ENCODE assay signal across 20 cellular contexts in genomic region chr2:227513113-227513512, GRCh38. TPM values are rescaled to one million over a fixed set of nuclear protein-coding genes. Genes with fewer than 3 reads are reported as not detected.
DNase-seq lines count a peak whose midpoint lies in the region; ATAC-seq, FAIRE-seq and TF ChIP-seq lines count a peak whose summit lies in the region.
"Had no signal": no experiment of that assay in that cellular context is flagged by ENCODE, and none has a peak within 500 bp of the region (broad histone marks: within the 10 kb centered on the region; RNA-seq: fewer than 3 reads in every experiment).

No MANE protein-coding gene starts in this region.

- DNase-seq in activated naive CD4-positive, alpha-beta T cell treated with anti-CD3 and anti-CD28 coated beads for 36 hours: no peak
- DNase-seq in activated naive CD4-positive, alpha-beta T cell (lab: John Stamatoyannopoulos, UW): no peak
- peak in 2 of 4 experiments; percentile 23 to 30 for DNase-seq in K562 (ENCODE audit: extremely low read depth in 1 of 4, low spot score in 3 of 4)
- no peak for DNase-seq in left ventricle myocardium superior
- DNase-seq in pons (ENCODE audit: low spot score): peak; percentile 68
- DNase-seq in HEK293T (ENCODE audit: extremely low spot score): no peak
- DNase-seq in activated CD4-positive, CD25-positive, alpha-beta regulatory T cell (lab: John Stamatoyannopoulos, UW): no peak
- DNase-seq: activated CD4-positive, alpha-beta memory T cell treated with anti-CD3 and anti-CD28 coated beads for 36 hours; activated T-cell treated with anti-CD3 and anti-CD28 coated beads, Interleukin-2, amount 50 U/mL, for 4 hours; CD4-positive, alpha-beta memory T cell; effector memory CD8-positive, alpha-beta T cell; EL; left cardiac atrium; NCI-H1930; NCI-H446 treated with DMSO at 0.1 percent for 48 hours; posterior cingulate gyrus; T-helper 1 cell had no signal

- H3K27ac Mint-ChIP-seq in activated naive CD4-positive, alpha-beta T cell treated with anti-CD3 and anti-CD28 coated beads for 36 hours: peak overlapping the region; percentile 0
- H3K27ac Mint-ChIP-seq: activated CD4-positive, alpha-beta memory T cell treated with anti-CD3 and anti-CD28 coated beads for 36 hours; effector memory CD8-positive, alpha-beta T cell; type B pancreatic cell had no signal

- no peaks in the 10 kb centered on the region for H3K27me3 ChIP-seq in K562 (ENCODE audit: control insufficient read depth in 2 of 2, insufficient read depth in 2 of 2, low read length in 2 of 2)

- POLR2A ChIA-PET in K562 (lab: Yijun Ruan, JAX): no interaction called here
- POLR2A ChIA-PET in HEK293T (lab: Yijun Ruan, JAX): no interaction called here

- no peak overlapping the region; a peak in 1 of 4 replicates for H3K9ac ChIP-seq in K562 (ENCODE audit: insufficient read depth in 1 of 2, low read depth in 2 of 2, low read length in 2 of 2)

- H2AFZ ChIP-seq in K562 (ENCODE audit: low read depth, low read length): no peak overlapping the region

- no peak overlapping the region for H3K4me2 ChIP-seq in K562 (ENCODE audit: insufficient read depth, low read length)

- intact Hi-C loops in activated naive CD4-positive, alpha-beta T cell treated with anti-CD3 and anti-CD28 coated beads for 36 hours (cut with micrococcal nuclease): no loop called here
- intact Hi-C loops in K562 (cut with micrococcal nuclease): loop anchor here (5.0 kb wide), 1 partner anchor 41 kb away; the partner anchor contains the start of gene AGFG1
- intact Hi-C loops in left ventricle myocardium superior (cut with micrococcal nuclease): no loop called here

- ATAC-seq in K562 (0 out of 3 replicates have a peak, but pooled peaks have one; percentile 18), left ventricle myocardium superior (peak; percentile 66), HG03039 (IDR thresholded peaks at IDR 0.05; ENCODE audit: unreplicated experiment) (no peak)
- ATAC-seq: activated T-cell treated with anti-CD3 and anti-CD28 coated beads, Interleukin-2, amount 50 U/mL, for 4 hours; effector memory CD8-positive, alpha-beta T cell had no signal

- FAIRE-seq in K562 (lab: Jason Lieb, UNC): no peak
- FAIRE-seq: A204.1 had no signal

- BruUV-seq in K562 (replicated peaks; lab: Mats Ljungman, UMichigan): no TSS peak

- no peak for TF ChIP-seq EP300 in K562 (IDR thresholded peaks at IDR 0.05; ENCODE audit: low read length)

- peaks cover 86% of the 10 kb centered on the region for H3K4me1 Mint-ChIP-seq in activated naive CD4-positive, alpha-beta T cell treated with anti-CD3 and anti-CD28 coated beads for 36 hours (ENCODE audit: low read depth)

- peaks cover 99% of the 10 kb centered on the region for H3K79me2 ChIP-seq in K562 (ENCODE audit: control insufficient read depth, insufficient read depth, low read length)

- H3K27ac ChIP-seq in K562 (ENCODE audit: extremely low read depth, low read depth, low read length): no peak overlapping the region

- H3K9me3 Mint-ChIP-seq in activated naive CD4-positive, alpha-beta T cell treated with anti-CD3 and anti-CD28 coated beads for 36 hours: no peaks in the 10 kb centered on the region
- H3K9me3 Mint-ChIP-seq: activated CD4-positive, alpha-beta memory T cell treated with anti-CD3 and anti-CD28 coated beads for 36 hours; activated T-cell treated with anti-CD3 and anti-CD28 coated beads, Interleukin-2, amount 50 U/mL, for 4 hours; CD4-positive, alpha-beta memory T cell; effector memory CD8-positive, alpha-beta T cell; type B pancreatic cell had no signal

- in situ Hi-C loops in K562 (cut with MboI): no loop called here

- peaks cover 20% of the 10 kb centered on the region; the same call in 1 of the 2 replicates for H4K20me1 ChIP-seq in K562 (replicated peaks; ENCODE audit: control insufficient read depth, insufficient read depth, low read length)

- H3K27me3 Mint-ChIP-seq in activated naive CD4-positive, alpha-beta T cell treated with anti-CD3 and anti-CD28 coated beads for 36 hours (ENCODE audit: low read depth): no peaks in the 10 kb centered on the region
- H3K27me3 Mint-ChIP-seq: activated CD4-positive, alpha-beta memory T cell treated with anti-CD3 and anti-CD28 coated beads for 36 hours; CD4-positive, alpha-beta memory T cell; effector memory CD8-positive, alpha-beta T cell; type B pancreatic cell had no signal

- TF ChIP-seq RAD21 in K562 (CRISPR knock-in tag; conservative IDR thresholded peaks at IDR 0.05 in 1 of 2, IDR thresholded peaks at IDR 0.05 in 1 of 2): no peak

- WGBS in K562 (ENCODE audit: insufficient coverage, low coverage, missing lambda C conversion rate): 83% methylated on average over 1 of the region's 1 CpG

- no peak for TF ChIP-seq CTCF in K562 (IDR thresholded peaks at IDR 0.05 in 2 of 3, conservative IDR thresholded peaks at IDR 0.05 in 1 of 3; ENCODE audit: insufficient read depth in 2 of 3, low read depth in 1 of 3, low read length in 3 of 3)

- TF ChIP-seq POLR2A in K562 (conservative IDR thresholded peaks at IDR 0.05): no peak

- H3K36me3 ChIP-seq in K562 (ENCODE audit: control insufficient read depth, insufficient read depth, low read length): peaks cover 3% of the 10 kb centered on the region; the same call in 1 of the 3 replicates

- H3K9me3 ChIP-seq in K562 (replicated peaks; ENCODE audit: control insufficient read depth, insufficient read depth, low read depth, low read length): no peaks in the 10 kb centered on the region

- peaks cover 0 to 23% of the 10 kb centered on the region in 2 experiments; a peak in 3 of 5 replicates for H3K4me1 ChIP-seq in K562 (replicated peaks in 1 of 2; ENCODE audit: control insufficient read depth in 2 of 2, insufficient read depth in 2 of 2, low read length in 2 of 2)

- H3K9me1 ChIP-seq in K562 (ENCODE audit: control insufficient read depth, insufficient read depth, low read length): no peaks in the 10 kb centered on the region

- H3K4me3 Mint-ChIP-seq in activated naive CD4-positive, alpha-beta T cell treated with anti-CD3 and anti-CD28 coated beads for 36 hours: no peak overlapping the region
- H3K4me3 Mint-ChIP-seq: activated CD4-positive, alpha-beta memory T cell treated with anti-CD3 and anti-CD28 coated beads for 36 hours; activated T-cell treated with anti-CD3 and anti-CD28 coated beads, Interleukin-2, amount 50 U/mL, for 4 hours; effector memory CD8-positive, alpha-beta T cell; type B pancreatic cell had no signal

- H3K4me3 ChIP-seq in K562: no peak overlapping the region

- CTCF ChIA-PET in activated naive CD4-positive, alpha-beta T cell treated with anti-CD3 and anti-CD28 coated beads for 36 hours (lab: Charles Lee): no interaction called here
- CTCF ChIA-PET in K562 (lab: Yijun Ruan, JAX; ENCODE audit: low intra/inter-chr PET ratio): no interaction called here
- CTCF ChIA-PET in HEK293T (lab: Yijun Ruan, JAX): no interaction called here

- H3K36me3 Mint-ChIP-seq in activated naive CD4-positive, alpha-beta T cell treated with anti-CD3 and anti-CD28 coated beads for 36 hours (ENCODE audit: low read depth): peaks cover 19% of the 10 kb centered on the region

TF ChIP-seq in K562, 482 proteins besides CTCF, POLR2A, EP300 and RAD21 (continues in another document):
- TF ChIP-seq TEAD4 (IDR thresholded peaks at IDR 0.05; ENCODE audit: low read length): peak; percentile 31; the same call in 1 of the 2 replicates
- no peak for TF ChIP-seq TEAD4 (CRISPR knock-in tag; IDR thresholded peaks at IDR 0.05; ENCODE audit: borderline replicate concordance)
- no peak for TF ChIP-seq HNRNPH1 (optimal IDR thresholded peaks at IDR 0.05; ENCODE audit: low read depth, low read length)
- peak; percentile 43 for TF ChIP-seq CBFA2T2 (conservative IDR thresholded peaks at IDR 0.05)
- peak; percentile 60 for TF ChIP-seq TCF3 (CRISPR knock-in tag; IDR thresholded peaks at IDR 0.05)
- peak; percentile 48 for TF ChIP-seq ARID1B (IDR thresholded peaks at IDR 0.05)

TF ChIP-seq in HEK293T, 16 proteins besides CTCF, POLR2A, EP300 and RAD21 (continues in another document):
- no peak for TF ChIP-seq FOXM1 (IDR thresholded peaks at IDR 0.05; ENCODE audit: borderline replicate concordance)
- TF ChIP-seq ARNT (IDR thresholded peaks at IDR 0.05): no peak
- no peak for TF ChIP-seq HDGF (IDR thresholded peaks at IDR 0.05; ENCODE audit: borderline replicate concordance)
- TF ChIP-seq PKNOX1 (IDR thresholded peaks at IDR 0.05): no peak
- no peak for TF ChIP-seq CTBP1 (IDR thresholded peaks at IDR 0.05; ENCODE audit: borderline replicate concordance)
- no peak for TF ChIP-seq BHLHE40 (IDR thresholded peaks at IDR 0.05; ENCODE audit: borderline replicate concordance)
- no peak for TF ChIP-seq L3MBTL2 (conservative IDR thresholded peaks at IDR 0.05)
- TF ChIP-seq SP1 (IDR thresholded peaks at IDR 0.05): no peak
- TF ChIP-seq NFRKB (IDR thresholded peaks at IDR 0.05): no peak

RNA-seq across cellular contexts. Expression of gene AGFG1, which starts 41.2 kb away (rescaled TPM):
- total RNA-seq in activated naive CD4-positive, alpha-beta T cell treated with anti-CD3 and anti-CD28 coated beads for 36 hours: 100 to 1,000 TPM; 153 to 157 TPM
- total RNA-seq in K562 (2011; cell fraction: chromatin; rRNA removed; ENCODE audit: low replicate concordance): 31.0 and 37.9 TPM in 2 replicates
- 14.8 and 17.1 TPM in 2 replicates for total RNA-seq in K562 (2011; cell fraction: nucleolus; rRNA removed)
- 16.6 and 31.9 TPM in 2 replicates for total RNA-seq in K562 (2011; cell fraction: nucleoplasm; rRNA removed)
- 18.1 and 27.0 TPM in 2 replicates for total RNA-seq in K562 (2014; rRNA removed)
- 38.1 and 47.1 TPM in 2 replicates for total RNA-seq in K562 (2014; rRNA removed; fragmentation: Illumina TruSeq; extraction: Trizol)
- total RNA-seq in K562 (2015; rRNA removed; fragmentation: Illumina TruSeq; extraction: Trizol): 37.4 and 37.9 TPM in 2 replicates
- 51.2 and 51.3 TPM in 2 replicates for total RNA-seq in K562 (2021)
- polyA plus RNA-seq in K562 (2011; rRNA removed): 79.5 and 97.5 TPM in 2 replicates
- 88.8 TPM in 2 replicates for polyA plus RNA-seq in K562 (2011; cell fraction: cytosol; rRNA removed)
- 65.1 and 73.6 TPM in 2 replicates for polyA plus RNA-seq in K562 (2011; cell fraction: nucleus; rRNA removed)
- polyA plus RNA-seq in K562 (2012): 27.7 and 28.0 TPM in 2 replicates
- polyA plus RNA-seq in K562 (2014; fragmentation: Illumina TruSeq; extraction: Trizol): 35.3 and 36.0 TPM in 2 replicates
- polyA plus RNA-seq in K562 (2014; fragmentation: Nextera tagmentation; extraction: Ambion mirVana): 10 to 100 TPM; 11.2 to 14.0 TPM
- 17.1 and 28.7 TPM in 2 replicates for polyA plus RNA-seq in K562 (2014; rRNA removed)
- polyA minus RNA-seq in K562 (2011; rRNA and poly(A)+ RNA removed): 120 and 162 TPM in 2 replicates
- 42.0 and 75.2 TPM in 2 replicates for polyA minus RNA-seq in K562 (2011; cell fraction: cytosol; rRNA and poly(A)+ RNA removed)
- 19.5 and 36.4 TPM in 2 replicates for polyA minus RNA-seq in K562 (2011; cell fraction: nucleus; rRNA and poly(A)+ RNA removed)
- total RNA-seq in left ventricle myocardium superior: 55.2 TPM
